In the genomic region with DNA sequence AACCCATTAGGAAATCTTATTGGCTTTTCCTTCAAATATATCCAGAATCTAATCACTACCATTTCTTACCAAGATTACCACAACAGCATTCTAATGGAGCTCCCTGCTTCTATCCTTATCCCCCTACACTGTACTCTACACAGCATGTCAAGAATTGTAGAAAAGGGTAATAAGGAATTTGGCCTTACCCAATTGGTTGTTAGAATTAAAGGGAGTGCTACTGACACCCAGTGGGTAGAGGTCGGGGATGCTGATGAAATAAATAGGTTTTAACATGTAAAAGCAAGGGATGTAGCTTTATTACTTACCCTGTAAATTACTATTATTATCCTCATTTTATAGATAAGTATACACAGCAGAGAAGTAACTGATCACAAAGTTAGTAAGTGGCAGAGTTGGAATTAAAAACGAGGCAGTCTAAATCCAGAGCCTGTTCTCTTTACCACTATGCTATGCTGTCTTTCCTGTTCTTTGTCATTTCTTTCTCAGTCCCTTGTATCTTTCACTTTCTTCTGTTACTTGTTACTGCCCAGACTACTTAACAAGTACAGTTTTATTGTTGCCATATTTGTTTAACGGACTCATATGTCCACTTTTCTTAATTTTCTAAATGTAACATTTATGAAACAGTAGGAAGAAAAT, we compare ENCODE assay signal across 13 cellular contexts. TPM values are rescaled to one million over a fixed set of nuclear protein-coding genes. Genes with fewer than 3 reads are reported as not detected.
"Had no signal": no experiment of that assay in that cellular context is flagged by ENCODE, and none has a peak within 500 bp of the region (broad histone marks: within the 10 kb centered on the region; RNA-seq: fewer than 3 reads in every experiment).

No MANE protein-coding gene starts in this region.

- DNase-seq: activated CD4-positive, alpha-beta T cell treated with anti-CD3 and anti-CD28 coated beads, Interleukin-2, amount 10 ng/mL, durations not matched to agents 7 days and 5 days; activated naive CD4-positive, alpha-beta T cell treated with Interleukin-2 at 50 U/mL for 16 hours; gastrocnemius medialis; left ventricle myocardium inferior; occipital lobe; stimulated activated naive CD4-positive, alpha-beta T cell; upper lobe of left lung had no signal

- H3K4me1 Mint-ChIP-seq: nephron had no signal

- H3K27me3 Mint-ChIP-seq: activated CD4-positive, alpha-beta T cell treated with anti-CD3 and anti-CD28 coated beads, Interleukin-2, amount 10 ng/mL, durations not matched to agents 7 days and 5 days had no signal

- ATAC-seq: gastrocnemius medialis had no signal

- H3K4me3 Mint-ChIP-seq: activated CD4-positive, alpha-beta T cell treated with anti-CD3 and anti-CD28 coated beads, Interleukin-2, amount 10 ng/mL, durations not matched to agents 7 days and 5 days; nephron had no signal

- H3K9me3 Mint-ChIP-seq: activated CD4-positive, alpha-beta T cell treated with anti-CD3 and anti-CD28 coated beads, Interleukin-2, amount 10 ng/mL, durations not matched to agents 7 days and 5 days had no signal

- H3K27ac Mint-ChIP-seq: activated CD4-positive, alpha-beta T cell treated with anti-CD3 and anti-CD28 coated beads, Interleukin-2, amount 10 ng/mL, durations not matched to agents 7 days and 5 days; nephron had no signal

RNA-seq across cellular contexts. Expression of a gene that starts 36.3 kb away (rescaled TPM):
- total RNA-seq: astrocyte, chondrocyte, dermis microvascular lymphatic vessel endothelial cell, gastrocnemius medialis, left ventricle myocardium inferior, mesenteric fat pad, occipital lobe, posterior vena cava, upper lobe of left lung had no signal
